In genomic region chr5:10760033-10760975, GRCh38 we compare ENCODE assay signal across 8 cellular contexts. TPM values are rescaled to one million over a fixed set of nuclear protein-coding genes. Genes with fewer than 3 reads are reported as not detected.
DNase-seq lines count a peak whose midpoint lies in the region; TF ChIP-seq lines count a peak whose summit lies in the region.

No MANE protein-coding gene starts in this region.

- no peaks in the 10 kb centered on the region for H3K27me3 ChIP-seq in H9 (ENCODE audit: insufficient read depth, low read length)
- H3K27me3 ChIP-seq in SK-N-SH (ENCODE audit: insufficient read depth) = no peaks in the 10 kb centered on the region

- peak overlapping the region; percentile 46; the same call in 1 of the 2 replicates for H3K14ac ChIP-seq in H9 (ENCODE audit: insufficient read depth, low read length)

- no peak for TF ChIP-seq EP300 in SK-N-SH (IDR thresholded peaks at IDR 0.05; ENCODE audit: borderline replicate concordance in 1 of 2, low read depth in 1 of 2, low read length in 1 of 2)

- H3K36me3 Mint-ChIP-seq in H9 (ENCODE audit: insufficient read depth in 1 of 3, low read depth in 3 of 3) = peaks cover 2 to 9% (median 7%) of the 10 kb centered on the region in 3 experiments; a peak in 5 of 7 replicates
- peaks cover 3% of the 10 kb centered on the region for H3K36me3 Mint-ChIP-seq in chondrocyte (ENCODE audit: low read depth)

- H3K9ac ChIP-seq in H9 (ENCODE audit: extremely low read depth, insufficient read length, low read length) = peak overlapping the region; percentile 59
- peak overlapping the region; percentile 88 for H3K9ac ChIP-seq in SK-N-SH

- H3K9me2 ChIP-seq in SK-N-SH = no peaks in the 10 kb centered on the region

- POLR2A ChIA-PET in SK-N-SH (lab: Yijun Ruan, JAX) = no interaction called here

- H3T11ph ChIP-seq in H9 (ENCODE audit: low read length) = no peak overlapping the region

- no peak overlapping the region for H4K91ac ChIP-seq in H9 (ENCODE audit: insufficient read length, low read depth, low read length)

- CTCF ChIA-PET in SK-N-SH (lab: Yijun Ruan, JAX) = no interaction called here

- H3K9me3 Mint-ChIP-seq in H9 (no peaks in the 10 kb centered on the region; a peak in 1 of 5 replicates), chondrocyte (ENCODE audit: low read depth) (no peaks in the 10 kb centered on the region)

- H2BK15ac ChIP-seq in H9 (ENCODE audit: low read depth, low read length) = no peak overlapping the region

- no peak overlapping the region for H2AFZ ChIP-seq in H9 (ENCODE audit: low read length)
- peak overlapping the region; percentile 44; the same call in 1 of the 2 replicates for H2AFZ ChIP-seq in SK-N-SH (ENCODE audit: low read depth)

- H3K79me2 ChIP-seq in H9 (ENCODE audit: insufficient read depth, low read length) = no peaks in the 10 kb centered on the region; the same call in 1 of the 2 replicates
- peaks cover 50% of the 10 kb centered on the region for H3K79me2 ChIP-seq in SK-N-SH (ENCODE audit: insufficient read depth)

- H3K27me3 Mint-ChIP-seq in H9 (ENCODE audit: low read depth) (peaks cover 25% of the 10 kb centered on the region), chondrocyte (ENCODE audit: low read depth) (no peaks in the 10 kb centered on the region)

- TF ChIP-seq CTCF in H9 (conservative IDR thresholded peaks at IDR 0.05) (no peak), SK-N-SH (IDR thresholded peaks at IDR 0.05) (no peak), chondrocyte (IDR thresholded peaks at IDR 0.05) (no peak)

- H4K20me1 ChIP-seq in H9 (ENCODE audit: control insufficient read depth, insufficient read depth, insufficient read length) (no peaks in the 10 kb centered on the region), SK-N-SH (ENCODE audit: insufficient read depth) (peaks cover 29% of the 10 kb centered on the region)

- peaks cover 11% of the 10 kb centered on the region for H3K23me2 ChIP-seq in H9 (ENCODE audit: insufficient read length, low read depth, low read length, poor library complexity, severe bottlenecking)

- H3K4me1 Mint-ChIP-seq in H9 (peaks cover 34 to 39% of the 10 kb centered on the region in 2 experiments), chondrocyte (ENCODE audit: low read depth) (peaks cover 60% of the 10 kb centered on the region)

- no peak overlapping the region for H2BK20ac ChIP-seq in H9 (ENCODE audit: low read depth, low read length, poor library complexity, severe bottlenecking)

- H3K27ac ChIP-seq in H9 (ENCODE audit: insufficient read length, low read depth, low read length) (no peak overlapping the region), SK-N-SH (ENCODE audit: low read depth in 2 of 2, low read length in 1 of 2) (peak overlapping the region; percentile 70 to 78)

- peak overlapping the region in 1 of 3 experiments; percentile 79; a peak in 1 of 7 replicates for H3K27ac Mint-ChIP-seq in H9
- peak overlapping the region; percentile 95 for H3K27ac Mint-ChIP-seq in chondrocyte (ENCODE audit: unreplicated experiment)

- peak; percentile 38 to 66 for DNase-seq in NCI-H524 (lab: John Stamatoyannopoulos, UW)
- no peak for DNase-seq in NCI-H524 treated with DMSO at 0.1 percent for 48 hours (lab: John Stamatoyannopoulos, UW)
- no peak for DNase-seq in H9
- DNase-seq in Kasumi-1 (lab: John Stamatoyannopoulos, UW) = peak; percentile 89 to 91
- DNase-seq in SK-N-SH = peak; percentile 77
- no peak for DNase-seq in chondrocyte (ENCODE audit: low spot score)
- peak; percentile 45 for DNase-seq in kidney glomerular epithelial cell (lab: John Stamatoyannopoulos, UW)
- DNase-seq in stimulated activated CD4-positive, alpha-beta T cell treated with anti-CD3 and anti-CD28 coated beads, Interleukin-1b, Interleukin-23, amount 100 ng/mL, for 24 hours (ENCODE audit: low read depth in 4 of 4, low spot score in 1 of 4) = peak in 3 of 4 experiments; percentile 14 to 25 (median 23)

- H3K4me1 ChIP-seq in H9 (ENCODE audit: insufficient read depth, low read length) (peaks cover 5% of the 10 kb centered on the region; the same call in 1 of the 2 replicates), SK-N-SH (ENCODE audit: control insufficient read depth in 1 of 2, insufficient read depth in 2 of 2, low read depth in 1 of 2, low read length in 1 of 2) (peaks cover 11 to 28% of the 10 kb centered on the region in 2 experiments; a peak in 3 of 4 replicates)

- H3K56ac ChIP-seq in H9 (ENCODE audit: insufficient read length, low read depth, low read length) = no peak overlapping the region

- H3K4ac ChIP-seq in H9 (ENCODE audit: low read depth, low read length) = no peak overlapping the region

- no peak overlapping the region for H3K18ac ChIP-seq in H9 (ENCODE audit: insufficient read length, low read depth, low read length)

- H2BK5ac ChIP-seq in H9 (ENCODE audit: insufficient read length, low read length) = no peak overlapping the region

- H3K23ac ChIP-seq in H9 (ENCODE audit: insufficient read length, low read depth, low read length) = no peak overlapping the region

- H2BK120ac ChIP-seq in H9 (ENCODE audit: low read depth, low read length, poor library complexity, severe bottlenecking) = no peak overlapping the region

- H3K36me3 ChIP-seq in SK-N-SH (replicated peaks in 1 of 2; ENCODE audit: control insufficient read depth in 1 of 2, insufficient read depth in 2 of 2, low read length in 1 of 2) = no peaks in the 10 kb centered on the region

- H3F3A ChIP-seq in SK-N-SH (replicated peaks; ENCODE audit: insufficient read depth) = peaks cover 28% of the 10 kb centered on the region

- H3K4me3 Mint-ChIP-seq in H9 = peak overlapping the region; percentile 85 to 92
- peak overlapping the region; percentile 79 for H3K4me3 Mint-ChIP-seq in chondrocyte (ENCODE audit: unreplicated experiment)

- no peak overlapping the region for H4K8ac ChIP-seq in H9 (replicated peaks; ENCODE audit: insufficient read length, low read depth, low read length)

- no CpG with 5 or more reads among the region's 55 CpGs for WGBS in H9 (ENCODE audit: extremely low coverage, insufficient read length, low lambda C conversion rate)
- 11% methylated on average over 50 of the region's 55 CpGs for WGBS in SK-N-SH (ENCODE audit: low lambda C conversion rate)

- H3K9me3 ChIP-seq in H9 (ENCODE audit: control insufficient read depth, low read depth, low read length) (no peaks in the 10 kb centered on the region), SK-N-SH (no peaks in the 10 kb centered on the region)

- peak overlapping the region; percentile 61 for H3K4me2 ChIP-seq in H9 (ENCODE audit: insufficient read depth, insufficient read length, low read length)
- H3K4me2 ChIP-seq in SK-N-SH = peak overlapping the region; percentile 74

- peaks cover 3% of the 10 kb centered on the region for H3K79me1 ChIP-seq in H9 (ENCODE audit: insufficient read depth, low read depth, low read length, poor library complexity, severe bottlenecking)

- no peak overlapping the region for H2AK5ac ChIP-seq in H9 (ENCODE audit: insufficient read length, low read length)

- no peak for TF ChIP-seq RAD21 in SK-N-SH (IDR thresholded peaks at IDR 0.05; ENCODE audit: low read length)

- peak overlapping the region; percentile 78 to 79 for H3K4me3 ChIP-seq in SK-N-SH (ENCODE audit: low read depth in 2 of 2, low read length in 1 of 2)

- H4K5ac ChIP-seq in H9 (ENCODE audit: insufficient read length, low read depth, low read length) = no peak overlapping the region

- no peak overlapping the region for H2BK12ac ChIP-seq in H9 (ENCODE audit: insufficient read length, low read depth, low read length)

TF ChIP-seq in SK-N-SH, 30 proteins besides CTCF, POLR2A, EP300 and RAD21 (continues in another document):
- TF ChIP-seq, protein P1, sequence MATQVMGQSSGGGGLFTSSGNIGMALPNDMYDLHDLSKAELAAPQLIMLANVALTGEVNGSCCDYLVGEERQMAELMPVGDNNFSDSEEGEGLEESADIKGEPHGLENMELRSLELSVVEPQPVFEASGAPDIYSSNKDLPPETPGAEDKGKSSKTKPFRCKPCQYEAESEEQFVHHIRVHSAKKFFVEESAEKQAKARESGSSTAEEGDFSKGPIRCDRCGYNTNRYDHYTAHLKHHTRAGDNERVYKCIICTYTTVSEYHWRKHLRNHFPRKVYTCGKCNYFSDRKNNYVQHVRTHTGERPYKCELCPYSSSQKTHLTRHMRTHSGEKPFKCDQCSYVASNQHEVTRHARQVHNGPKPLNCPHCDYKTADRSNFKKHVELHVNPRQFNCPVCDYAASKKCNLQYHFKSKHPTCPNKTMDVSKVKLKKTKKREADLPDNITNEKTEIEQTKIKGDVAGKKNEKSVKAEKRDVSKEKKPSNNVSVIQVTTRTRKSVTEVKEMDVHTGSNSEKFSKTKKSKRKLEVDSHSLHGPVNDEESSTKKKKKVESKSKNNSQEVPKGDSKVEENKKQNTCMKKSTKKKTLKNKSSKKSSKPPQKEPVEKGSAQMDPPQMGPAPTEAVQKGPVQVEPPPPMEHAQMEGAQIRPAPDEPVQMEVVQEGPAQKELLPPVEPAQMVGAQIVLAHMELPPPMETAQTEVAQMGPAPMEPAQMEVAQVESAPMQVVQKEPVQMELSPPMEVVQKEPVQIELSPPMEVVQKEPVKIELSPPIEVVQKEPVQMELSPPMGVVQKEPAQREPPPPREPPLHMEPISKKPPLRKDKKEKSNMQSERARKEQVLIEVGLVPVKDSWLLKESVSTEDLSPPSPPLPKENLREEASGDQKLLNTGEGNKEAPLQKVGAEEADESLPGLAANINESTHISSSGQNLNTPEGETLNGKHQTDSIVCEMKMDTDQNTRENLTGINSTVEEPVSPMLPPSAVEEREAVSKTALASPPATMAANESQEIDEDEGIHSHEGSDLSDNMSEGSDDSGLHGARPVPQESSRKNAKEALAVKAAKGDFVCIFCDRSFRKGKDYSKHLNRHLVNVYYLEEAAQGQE (IDR thresholded peaks at IDR 0.05; ENCODE audit: low read depth, low read length) = no peak
- TF ChIP-seq YY1 (IDR thresholded peaks at IDR 0.05; ENCODE audit: low read depth) (no peak), FOXM1 (IDR thresholded peaks at IDR 0.05; ENCODE audit: low read depth) (no peak), SMC3 (IDR thresholded peaks at IDR 0.05; ENCODE audit: low read depth, low read length) (no peak), TAF1 (IDR thresholded peaks at IDR 0.05; ENCODE audit: borderline replicate concordance, low read depth, low read length) (peak; percentile 58; the same call in 1 of the 2 replicates)

RNA-seq across cellular contexts. Expression of gene DAP, which starts 0.7 kb away (rescaled TPM):
- total RNA-seq in H9 (2021) = 46.7 and 47.2 TPM in 2 replicates
- 60.3 and 78.2 TPM in 2 replicates for polyA plus RNA-seq in SK-N-SH (2012; rRNA removed)
- polyA plus RNA-seq in SK-N-SH (2012; cell fraction: cytosol; rRNA removed) = 94.3 and 110 TPM in 2 replicates
- 49.0 and 49.4 TPM in 2 replicates for polyA plus RNA-seq in SK-N-SH (2012; cell fraction: nucleus; rRNA removed)
- total RNA-seq in chondrocyte = 210 to 235 TPM (median 234 TPM) in 3 replicates

Comparison
In these comparisons a context has a peak if more than half of its experiments do, and no peak if none do; other contexts are left out.
1. DNase-seq: peak in NCI-H524 (2 of 2), Kasumi-1 (2 of 2), SK-N-SH (single experiment), kidney glomerular epithelial cell (single experiment) and stimulated activated CD4-positive, alpha-beta T cell treated with anti-CD3 and anti-CD28 coated beads, Interleukin-1b, Interleukin-23, amount 100 ng/mL, for 24 hours (3 of 4); none in NCI-H524 treated with DMSO at 0.1 percent for 48 hours (single experiment), H9 (single experiment) and chondrocyte (single experiment).